ENCODE assay signal across 8 cellular contexts in genomic region chr22:23521442-23522113, GRCh38. TPM values are rescaled to one million over a fixed set of nuclear protein-coding genes. Genes with fewer than 3 reads are reported as not detected.
DNase-seq lines count a peak whose midpoint lies in the region; ATAC-seq and TF ChIP-seq lines count a peak whose summit lies in the region.

No MANE protein-coding gene starts in this region.

- H3K27ac Mint-ChIP-seq in activated naive CD8-positive, alpha-beta T cell treated with anti-CD3 and anti-CD28 coated beads for 36 hours: no peak overlapping the region

- intact Hi-C loops in head of caudate nucleus (cut with DNase I): loop anchor here (10.0 kb wide), 1 partner anchor 117 kb away; no protein-coding TSS in a partner anchor
- intact Hi-C loops in ovary (cut with DNase I): loop anchor here in 1 of 4 donors (10.0 kb wide), 1 partner anchor 117 kb away; no protein-coding TSS in a partner anchor

- TF ChIP-seq EP300 in ovary (IDR thresholded peaks at IDR 0.05): no peak

- no peaks in the 10 kb centered on the region for H3K36me3 Mint-ChIP-seq in activated naive CD8-positive, alpha-beta T cell treated with anti-CD3 and anti-CD28 coated beads for 36 hours

- peak; percentile 91 for ATAC-seq in GM21447 (IDR thresholded peaks at IDR 0.05; ENCODE audit: unreplicated experiment)
- peak; percentile 88 for ATAC-seq in thoracic aorta (ENCODE audit: insufficient number of reproducible peaks, low FRiP score, low read depth)

- peak; percentile 99 for DNase-seq in BE2C
- peak; percentile 96 for DNase-seq in NCI-H1092 (lab: John Stamatoyannopoulos, UW)
- peak; percentile 88 for DNase-seq in SKM-1 treated with dmso at 0.1 percent for 144 hours (lab: John Stamatoyannopoulos, UW; ENCODE audit: unreplicated experiment)
- DNase-seq in activated naive CD8-positive, alpha-beta T cell treated with anti-CD3 and anti-CD28 coated beads for 36 hours: peak; percentile 84
- peak; percentile 85 to 98 (median 94) for DNase-seq in head of caudate nucleus
- DNase-seq in ovary: peak; percentile 93 to 96 (median 95)
- DNase-seq in thoracic aorta (ENCODE audit: low spot score): peak; percentile 72

- H3K4me3 Mint-ChIP-seq in activated naive CD8-positive, alpha-beta T cell treated with anti-CD3 and anti-CD28 coated beads for 36 hours: peak overlapping the region; percentile 32

- no peaks in the 10 kb centered on the region for H3K36me3 ChIP-seq in BE2C
- H3K36me3 ChIP-seq in ovary: no peaks in the 10 kb centered on the region
- H3K36me3 ChIP-seq in thoracic aorta: no peaks in the 10 kb centered on the region

- WGBS in ovary, 3 donors: 1 to 2% (median 1%) methylated on average over 37 to 65 of the region's 65 CpGs

- H3K4me3 ChIP-seq in BE2C (ENCODE audit: low read depth, low read length) (peak overlapping the region; percentile 37), ovary (peak overlapping the region; percentile 37), thoracic aorta (peak overlapping the region; percentile 73)

- no peak; the same call in 1 of the 2 replicates for TF ChIP-seq CTCF in BE2C (IDR thresholded peaks at IDR 0.05; ENCODE audit: low read depth, low read length)
- TF ChIP-seq CTCF in ovary (IDR thresholded peaks at IDR 0.05): peak in 2 of 3 donors; percentile 22 to 45
- TF ChIP-seq CTCF in thoracic aorta (IDR thresholded peaks at IDR 0.05): no peak

- H3K9me3 Mint-ChIP-seq in activated naive CD8-positive, alpha-beta T cell treated with anti-CD3 and anti-CD28 coated beads for 36 hours: no peaks in the 10 kb centered on the region

- H3K9me3 ChIP-seq in BE2C: no peaks in the 10 kb centered on the region; the same call in 1 of the 2 replicates
- H3K9me3 ChIP-seq in ovary: no peaks in the 10 kb centered on the region
- H3K9me3 ChIP-seq in thoracic aorta: no peaks in the 10 kb centered on the region

- H3K27me3 Mint-ChIP-seq in activated naive CD8-positive, alpha-beta T cell treated with anti-CD3 and anti-CD28 coated beads for 36 hours: peaks cover 42% of the 10 kb centered on the region

- H3K27ac ChIP-seq in ovary: peak overlapping the region; percentile 91 to 97
- peak overlapping the region; percentile 86 to 95 for H3K27ac ChIP-seq in thoracic aorta

- H3K27me3 ChIP-seq in BE2C (no peaks in the 10 kb centered on the region), ovary (no peaks in the 10 kb centered on the region), thoracic aorta (replicated peaks; ENCODE audit: insufficient read depth) (no peaks in the 10 kb centered on the region)

- peak; percentile 66 for TF ChIP-seq POLR2A in ovary (IDR thresholded peaks at IDR 0.05)

- H3K4me1 Mint-ChIP-seq in activated naive CD8-positive, alpha-beta T cell treated with anti-CD3 and anti-CD28 coated beads for 36 hours: peaks cover 2% of the 10 kb centered on the region

- H3K4me1 ChIP-seq in BE2C (peaks cover 40% of the 10 kb centered on the region), ovary (ENCODE audit: insufficient read depth) (peaks cover 19% of the 10 kb centered on the region), thoracic aorta (ENCODE audit: control insufficient read depth in 1 of 2, low read depth in 2 of 2) (peaks cover 8 to 28% of the 10 kb centered on the region in 2 donors)

RNA-seq across cellular contexts. Expression of gene IGLL1, which starts 58.5 kb away (rescaled TPM):
- polyA plus RNA-seq in BE2C (2012; ENCODE audit: insufficient read depth, insufficient read length, low read depth): not detected
- not detected for total RNA-seq in activated naive CD8-positive, alpha-beta T cell treated with anti-CD3 and anti-CD28 coated beads for 36 hours
- total RNA-seq in ovary (under 1 TPM in 1 of 7 donors, not detected in 6; 0.34 TPM), thoracic aorta (not detected)
- polyA plus RNA-seq in ovary: not detected

Comparison
In these comparisons a context has a peak if more than half of its experiments do, and no peak if none do; other contexts are left out.
1. Peak in every context shown above with its lines: DNase-seq, ATAC-seq, H3K4me3 ChIP-seq and H3K27ac ChIP-seq.
2. CTCF ChIP-seq: peak in ovary (2 of 3); none in BE2C (single experiment) and thoracic aorta (single experiment).